ENCODE assay signal across 10 cellular contexts in genomic region chr9:121362813-121363585, GRCh38. TPM values are rescaled to one million over a fixed set of nuclear protein-coding genes. Genes with fewer than 3 reads are reported as not detected.
DNase-seq lines count a peak whose midpoint lies in the region; ATAC-seq and TF ChIP-seq lines count a peak whose summit lies in the region.
"Had no signal": no experiment of that assay in that cellular context is flagged by ENCODE, and none has a peak within 500 bp of the region (broad histone marks: within the 10 kb centered on the region; RNA-seq: fewer than 3 reads in every experiment).

No MANE protein-coding gene starts in this region.

- TF ChIP-seq CTCF in A673 (conservative IDR thresholded peaks at IDR 0.05; ENCODE audit: low read depth, low read length) = no peak
- TF ChIP-seq CTCF in esophagus muscularis mucosa (IDR thresholded peaks at IDR 0.05) = no peak

- ATAC-seq in natural killer cell treated with Interleukin-12 subunit alpha and Interleukin-12 subunit beta and Interleukin-15 and Interleukin-18, amount 100 ng/mL, for 72 hours = no peak
- ATAC-seq in GM18861 (IDR thresholded peaks at IDR 0.05; ENCODE audit: unreplicated experiment) = no peak

- H3K4me3 ChIP-seq in A673 (ENCODE audit: low read depth, low read length, poor library complexity, severe bottlenecking) (peak overlapping the region; percentile 1), esophagus muscularis mucosa (peak overlapping the region; percentile 1 to 87 (median 28))

- intact Hi-C loops in A673 (cut with micrococcal nuclease; ENCODE audit: unreplicated experiment) = loop anchor here (5.0 kb wide), 1 partner anchor 76 kb away; no protein-coding TSS in a partner anchor
- intact Hi-C loops in esophagus muscularis mucosa (cut with DNase I) = no loop called here

- CTCF ChIA-PET in A673 (lab: Charles Lee) = no interaction called here

- peaks cover 70 to 91% of the 10 kb centered on the region in 2 donors for H3K4me1 Mint-ChIP-seq in natural killer cell treated with Interleukin-12 subunit alpha and Interleukin-12 subunit beta and Interleukin-15 and Interleukin-18, amount 100 ng/mL, for 72 hours (ENCODE audit: low read depth in 2 of 2)

- DNase-seq in A673 (ENCODE audit: low spot score) = peak; percentile 89
- peak; percentile 19 for DNase-seq in OCI-M1 (lab: John Stamatoyannopoulos, UW)
- no peak for DNase-seq in esophagus muscularis mucosa (ENCODE audit: extremely low spot score)
- DNase-seq in natural killer cell treated with Interleukin-12 subunit alpha and Interleukin-12 subunit beta and Interleukin-15 and Interleukin-18, amount 100 ng/mL, for 72 hours (ENCODE audit: low spot score) = no peak
- DNase-seq in NCI-H2107 (lab: John Stamatoyannopoulos, UW) = no peak
- DNase-seq in NK-92 (lab: John Stamatoyannopoulos, UW; ENCODE audit: unreplicated experiment) = no peak
- no peak for DNase-seq in erythroblast (lab: John Stamatoyannopoulos, UW)
- DNase-seq: Calu3, NCI-H2029 treated with DMSO at 0.1 percent for 48 hours had no signal

- H3K4me1 ChIP-seq in A673 (ENCODE audit: insufficient read depth, low read length, poor library complexity, severe bottlenecking) (peaks cover 94% of the 10 kb centered on the region), esophagus muscularis mucosa (peaks cover 84 to 100% (median 99%) of the 10 kb centered on the region in 4 donors)

- BruUV-seq in A673 (replicated peaks; lab: Mats Ljungman, UMichigan) = no TSS peak

- peaks cover 5% of the 10 kb centered on the region for H3K36me3 Mint-ChIP-seq in natural killer cell treated with Interleukin-12 subunit alpha and Interleukin-12 subunit beta and Interleukin-15 and Interleukin-18, amount 100 ng/mL, for 72 hours

- H3K9me3 ChIP-seq in A673 (ENCODE audit: low read depth, low read length, poor library complexity, severe bottlenecking) = no peaks in the 10 kb centered on the region
- no peaks in the 10 kb centered on the region for H3K9me3 ChIP-seq in esophagus muscularis mucosa

- TF ChIP-seq EP300 in esophagus muscularis mucosa (IDR thresholded peaks at IDR 0.05) = no peak

- peak overlapping the region; percentile 57 to 93 for H3K27ac Mint-ChIP-seq in natural killer cell treated with Interleukin-12 subunit alpha and Interleukin-12 subunit beta and Interleukin-15 and Interleukin-18, amount 100 ng/mL, for 72 hours

- H3K27me3 Mint-ChIP-seq in natural killer cell treated with Interleukin-12 subunit alpha and Interleukin-12 subunit beta and Interleukin-15 and Interleukin-18, amount 100 ng/mL, for 72 hours = no peaks in the 10 kb centered on the region

- H3K27ac ChIP-seq in A673 (ENCODE audit: low read depth, low read length, poor library complexity, severe bottlenecking) (peak overlapping the region; percentile 80), esophagus muscularis mucosa (replicated peaks in 1 of 4) (peak overlapping the region; percentile 94 to 97 (median 96))

- no peaks in the 10 kb centered on the region for H3K27me3 ChIP-seq in A673 (replicated peaks; ENCODE audit: insufficient read depth, low read depth, low read length, poor library complexity)
- no peaks in the 10 kb centered on the region for H3K27me3 ChIP-seq in esophagus muscularis mucosa

- TF ChIP-seq POLR2A in esophagus muscularis mucosa (IDR thresholded peaks at IDR 0.05; ENCODE audit: low read depth) = no peak
- TF ChIP-seq POLR2A in erythroblast (IDR thresholded peaks at IDR 0.05; ENCODE audit: low read length) = no peak

- POLR2A ChIA-PET in A673 (lab: Charles Lee; ENCODE audit: low non-redundant PET) = no interaction called here

- H3K9me3 Mint-ChIP-seq in natural killer cell treated with Interleukin-12 subunit alpha and Interleukin-12 subunit beta and Interleukin-15 and Interleukin-18, amount 100 ng/mL, for 72 hours = no peaks in the 10 kb centered on the region

- 4% methylated on average over 2 of the region's 2 CpGs for WGBS in esophagus muscularis mucosa

- H3K4me3 Mint-ChIP-seq in natural killer cell treated with Interleukin-12 subunit alpha and Interleukin-12 subunit beta and Interleukin-15 and Interleukin-18, amount 100 ng/mL, for 72 hours = peak overlapping the region; percentile 69

- H3K36me3 ChIP-seq in A673 (ENCODE audit: insufficient read depth, low read length, poor library complexity, severe bottlenecking) = no peaks in the 10 kb centered on the region
- peaks cover 0 to 15% (median 7%) of the 10 kb centered on the region in 4 donors for H3K36me3 ChIP-seq in esophagus muscularis mucosa

RNA-seq across cellular contexts. Expression of gene STOM, which starts 7.1 kb away (rescaled TPM):
- total RNA-seq in A673 (2021) (63.4 and 72.4 TPM in 2 replicates), esophagus muscularis mucosa (100 to 1,000 TPM; 250 to 554 (median 444) TPM)
- total RNA-seq in natural killer cell treated with Interleukin-12 subunit alpha and Interleukin-12 subunit beta and Interleukin-15 and Interleukin-18, amount 100 ng/mL, for 72 hours = 100 to 1,000 TPM in 1 of 2 donors, 10 to 100 TPM in 1; 99.4 to 321 TPM

Comparison
In these comparisons a context has a peak if more than half of its experiments do, and no peak if none do; other contexts are left out.
1. DNase-seq: peak in A673 (single experiment) and OCI-M1 (single experiment); none in esophagus muscularis mucosa (single experiment), natural killer cell treated with Interleukin-12 subunit alpha and Interleukin-12 subunit beta and Interleukin-15 and Interleukin-18, amount 100 ng/mL, for 72 hours (single experiment), NCI-H2107 (single experiment), NK-92 (single experiment) and erythroblast (0 of 2).